In the genomic region with DNA sequence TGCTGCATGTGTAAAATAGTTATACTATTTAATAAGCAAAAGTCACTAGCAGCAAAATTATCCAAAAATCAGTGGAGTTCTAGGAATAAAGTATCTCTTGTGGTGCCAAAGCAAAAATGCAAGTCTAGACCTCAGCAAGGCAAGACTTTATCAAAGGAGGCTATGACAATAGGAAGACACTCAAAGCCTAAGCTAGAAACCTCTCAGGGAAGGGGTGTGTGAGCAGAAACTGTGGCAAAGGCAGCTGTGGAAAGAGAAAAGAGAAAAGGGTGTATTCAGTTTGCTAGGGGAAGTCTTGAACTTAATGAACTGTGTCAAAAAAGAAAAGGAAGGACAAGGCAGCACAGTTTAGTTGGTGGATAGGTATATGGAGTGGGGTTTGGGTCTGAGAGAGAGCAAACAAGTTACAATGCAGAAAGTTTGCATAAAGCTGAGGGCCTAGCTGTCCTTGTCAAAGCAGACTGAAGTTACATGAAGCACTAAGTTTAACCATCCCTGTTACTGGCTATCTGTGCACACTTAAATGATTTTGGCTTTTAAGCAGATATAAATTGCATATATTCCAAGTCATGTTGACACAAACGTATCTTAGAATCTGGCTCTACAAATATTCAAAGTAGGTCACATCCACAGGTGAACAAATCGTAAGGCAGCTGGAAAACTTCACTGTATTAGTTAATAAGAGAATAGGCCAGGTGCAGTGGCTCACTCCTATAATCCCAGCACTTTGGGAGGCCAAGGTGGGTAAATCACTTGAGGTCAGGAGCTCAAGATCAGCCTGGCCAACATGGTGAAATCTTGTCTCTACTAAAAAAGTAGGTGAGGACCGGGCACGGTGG, we compare ENCODE assay signal across 1 cellular context.
TF ChIP-seq lines count a peak whose summit lies in the region.

No MANE protein-coding gene starts in this region.

TF ChIP-seq in HepG2, 621 proteins besides CTCF, POLR2A, EP300 and RAD21 (continued from another document):
- TF ChIP-seq SRF (IDR thresholded peaks at IDR 0.05; ENCODE audit: low read depth, low read length) = no peak
- TF ChIP-seq, protein P1, sequence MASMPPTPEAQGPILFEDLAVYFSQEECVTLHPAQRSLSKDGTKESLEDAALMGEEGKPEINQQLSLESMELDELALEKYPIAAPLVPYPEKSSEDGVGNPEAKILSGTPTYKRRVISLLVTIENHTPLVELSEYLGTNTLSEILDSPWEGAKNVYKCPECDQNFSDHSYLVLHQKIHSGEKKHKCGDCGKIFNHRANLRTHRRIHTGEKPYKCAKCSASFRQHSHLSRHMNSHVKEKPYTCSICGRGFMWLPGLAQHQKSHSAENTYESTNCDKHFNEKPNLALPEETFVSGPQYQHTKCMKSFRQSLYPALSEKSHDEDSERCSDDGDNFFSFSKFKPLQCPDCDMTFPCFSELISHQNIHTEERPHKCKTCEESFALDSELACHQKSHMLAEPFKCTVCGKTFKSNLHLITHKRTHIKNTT (CRISPR knock-in tag; IDR thresholded peaks at IDR 0.05) = no peak
- TF ChIP-seq NAIF1 (CRISPR knock-in tag; IDR thresholded peaks at IDR 0.05; ENCODE audit: borderline replicate concordance) = no peak
- no peak for TF ChIP-seq ETV6 (CRISPR knock-in tag; conservative IDR thresholded peaks at IDR 0.05)
- no peak for TF ChIP-seq ESRRA (CRISPR knock-in tag; IDR thresholded peaks at IDR 0.05; ENCODE audit: low read depth)
- TF ChIP-seq, protein P2, sequence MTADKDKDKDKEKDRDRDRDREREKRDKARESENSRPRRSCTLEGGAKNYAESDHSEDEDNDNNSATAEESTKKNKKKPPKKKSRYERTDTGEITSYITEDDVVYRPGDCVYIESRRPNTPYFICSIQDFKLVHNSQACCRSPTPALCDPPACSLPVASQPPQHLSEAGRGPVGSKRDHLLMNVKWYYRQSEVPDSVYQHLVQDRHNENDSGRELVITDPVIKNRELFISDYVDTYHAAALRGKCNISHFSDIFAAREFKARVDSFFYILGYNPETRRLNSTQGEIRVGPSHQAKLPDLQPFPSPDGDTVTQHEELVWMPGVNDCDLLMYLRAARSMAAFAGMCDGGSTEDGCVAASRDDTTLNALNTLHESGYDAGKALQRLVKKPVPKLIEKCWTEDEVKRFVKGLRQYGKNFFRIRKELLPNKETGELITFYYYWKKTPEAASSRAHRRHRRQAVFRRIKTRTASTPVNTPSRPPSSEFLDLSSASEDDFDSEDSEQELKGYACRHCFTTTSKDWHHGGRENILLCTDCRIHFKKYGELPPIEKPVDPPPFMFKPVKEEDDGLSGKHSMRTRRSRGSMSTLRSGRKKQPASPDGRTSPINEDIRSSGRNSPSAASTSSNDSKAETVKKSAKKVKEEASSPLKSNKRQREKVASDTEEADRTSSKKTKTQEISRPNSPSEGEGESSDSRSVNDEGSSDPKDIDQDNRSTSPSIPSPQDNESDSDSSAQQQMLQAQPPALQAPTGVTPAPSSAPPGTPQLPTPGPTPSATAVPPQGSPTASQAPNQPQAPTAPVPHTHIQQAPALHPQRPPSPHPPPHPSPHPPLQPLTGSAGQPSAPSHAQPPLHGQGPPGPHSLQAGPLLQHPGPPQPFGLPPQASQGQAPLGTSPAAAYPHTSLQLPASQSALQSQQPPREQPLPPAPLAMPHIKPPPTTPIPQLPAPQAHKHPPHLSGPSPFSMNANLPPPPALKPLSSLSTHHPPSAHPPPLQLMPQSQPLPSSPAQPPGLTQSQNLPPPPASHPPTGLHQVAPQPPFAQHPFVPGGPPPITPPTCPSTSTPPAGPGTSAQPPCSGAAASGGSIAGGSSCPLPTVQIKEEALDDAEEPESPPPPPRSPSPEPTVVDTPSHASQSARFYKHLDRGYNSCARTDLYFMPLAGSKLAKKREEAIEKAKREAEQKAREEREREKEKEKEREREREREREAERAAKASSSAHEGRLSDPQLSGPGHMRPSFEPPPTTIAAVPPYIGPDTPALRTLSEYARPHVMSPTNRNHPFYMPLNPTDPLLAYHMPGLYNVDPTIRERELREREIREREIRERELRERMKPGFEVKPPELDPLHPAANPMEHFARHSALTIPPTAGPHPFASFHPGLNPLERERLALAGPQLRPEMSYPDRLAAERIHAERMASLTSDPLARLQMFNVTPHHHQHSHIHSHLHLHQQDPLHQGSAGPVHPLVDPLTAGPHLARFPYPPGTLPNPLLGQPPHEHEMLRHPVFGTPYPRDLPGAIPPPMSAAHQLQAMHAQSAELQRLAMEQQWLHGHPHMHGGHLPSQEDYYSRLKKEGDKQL (CRISPR knock-in tag; IDR thresholded peaks at IDR 0.05; ENCODE audit: low read depth) = no peak
- no peak for TF ChIP-seq HNF1A (IDR thresholded peaks at IDR 0.05; ENCODE audit: low read depth)
- TF ChIP-seq HNF1A (CRISPR knock-in tag; IDR thresholded peaks at IDR 0.05; ENCODE audit: borderline replicate concordance) = no peak
- TF ChIP-seq GATAD2A (CRISPR knock-in tag; IDR thresholded peaks at IDR 0.05) = no peak
- no peak for TF ChIP-seq SMAD3 (CRISPR knock-in tag; IDR thresholded peaks at IDR 0.05)
- TF ChIP-seq TRIM24 (CRISPR knock-in tag; IDR thresholded peaks at IDR 0.05) = no peak
- no peak for TF ChIP-seq ISL2 (CRISPR knock-in tag; IDR thresholded peaks at IDR 0.05)
- no peak for TF ChIP-seq U2AF2 (IDR thresholded peaks at IDR 0.05; ENCODE audit: low read depth, low read length)
- TF ChIP-seq, protein P3, sequence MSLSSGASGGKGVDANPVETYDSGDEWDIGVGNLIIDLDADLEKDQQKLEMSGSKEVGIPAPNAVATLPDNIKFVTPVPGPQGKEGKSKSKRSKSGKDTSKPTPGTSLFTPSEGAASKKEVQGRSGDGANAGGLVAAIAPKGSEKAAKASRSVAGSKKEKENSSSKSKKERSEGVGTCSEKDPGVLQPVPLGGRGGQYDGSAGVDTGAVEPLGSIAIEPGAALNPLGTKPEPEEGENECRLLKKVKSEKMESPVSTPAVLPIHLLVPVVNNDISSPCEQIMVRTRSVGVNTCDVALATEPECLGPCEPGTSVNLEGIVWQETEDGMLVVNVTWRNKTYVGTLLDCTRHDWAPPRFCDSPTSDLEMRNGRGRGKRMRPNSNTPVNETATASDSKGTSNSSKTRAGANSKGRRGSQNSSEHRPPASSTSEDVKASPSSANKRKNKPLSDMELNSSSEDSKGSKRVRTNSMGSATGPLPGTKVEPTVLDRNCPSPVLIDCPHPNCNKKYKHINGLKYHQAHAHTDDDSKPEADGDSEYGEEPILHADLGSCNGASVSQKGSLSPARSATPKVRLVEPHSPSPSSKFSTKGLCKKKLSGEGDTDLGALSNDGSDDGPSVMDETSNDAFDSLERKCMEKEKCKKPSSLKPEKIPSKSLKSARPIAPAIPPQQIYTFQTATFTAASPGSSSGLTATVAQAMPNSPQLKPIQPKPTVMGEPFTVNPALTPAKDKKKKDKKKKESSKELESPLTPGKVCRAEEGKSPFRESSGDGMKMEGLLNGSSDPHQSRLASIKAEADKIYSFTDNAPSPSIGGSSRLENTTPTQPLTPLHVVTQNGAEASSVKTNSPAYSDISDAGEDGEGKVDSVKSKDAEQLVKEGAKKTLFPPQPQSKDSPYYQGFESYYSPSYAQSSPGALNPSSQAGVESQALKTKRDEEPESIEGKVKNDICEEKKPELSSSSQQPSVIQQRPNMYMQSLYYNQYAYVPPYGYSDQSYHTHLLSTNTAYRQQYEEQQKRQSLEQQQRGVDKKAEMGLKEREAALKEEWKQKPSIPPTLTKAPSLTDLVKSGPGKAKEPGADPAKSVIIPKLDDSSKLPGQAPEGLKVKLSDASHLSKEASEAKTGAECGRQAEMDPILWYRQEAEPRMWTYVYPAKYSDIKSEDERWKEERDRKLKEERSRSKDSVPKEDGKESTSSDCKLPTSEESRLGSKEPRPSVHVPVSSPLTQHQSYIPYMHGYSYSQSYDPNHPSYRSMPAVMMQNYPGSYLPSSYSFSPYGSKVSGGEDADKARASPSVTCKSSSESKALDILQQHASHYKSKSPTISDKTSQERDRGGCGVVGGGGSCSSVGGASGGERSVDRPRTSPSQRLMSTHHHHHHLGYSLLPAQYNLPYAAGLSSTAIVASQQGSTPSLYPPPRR (CRISPR knock-in tag; IDR thresholded peaks at IDR 0.05; ENCODE audit: borderline replicate concordance) = no peak
- TF ChIP-seq, protein P4, sequence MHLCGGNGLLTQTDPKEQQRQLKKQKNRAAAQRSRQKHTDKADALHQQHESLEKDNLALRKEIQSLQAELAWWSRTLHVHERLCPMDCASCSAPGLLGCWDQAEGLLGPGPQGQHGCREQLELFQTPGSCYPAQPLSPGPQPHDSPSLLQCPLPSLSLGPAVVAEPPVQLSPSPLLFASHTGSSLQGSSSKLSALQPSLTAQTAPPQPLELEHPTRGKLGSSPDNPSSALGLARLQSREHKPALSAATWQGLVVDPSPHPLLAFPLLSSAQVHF (CRISPR knock-in tag; IDR thresholded peaks at IDR 0.05) = no peak
- no peak for TF ChIP-seq TBX3 (IDR thresholded peaks at IDR 0.05; ENCODE audit: borderline replicate concordance)
- TF ChIP-seq ZSCAN5A (CRISPR knock-in tag; IDR thresholded peaks at IDR 0.05; ENCODE audit: borderline replicate concordance) = no peak
